ENCODE assay signal across 25 cellular contexts in genomic region chr9:119184265-119184936, GRCh38.
"Had no signal": no experiment of that assay in that cellular context is flagged by ENCODE, and none has a peak within 500 bp of the region (broad histone marks: within the 10 kb centered on the region; RNA-seq: fewer than 3 reads in every experiment).

No MANE protein-coding gene starts in this region.

- H3K4me3 Mint-ChIP-seq: memory B cell; naive thymus-derived CD8-positive, alpha-beta T cell; nephron progenitor cell; stimulated activated effector memory CD8-positive, alpha-beta T cell treated with anti-CD3 and anti-CD28 coated beads, Interleukin-12 subunit alpha, Interleukin-12 subunit beta, amount 100 ng/mL, for 72 hours; type B pancreatic cell had no signal

- H3K9me3 ChIP-seq: gastroesophageal sphincter, ovary, testis, tibial artery had no signal

- ATAC-seq: gastroesophageal sphincter; heart left ventricle; left lobe of liver; naive thymus-derived CD8-positive, alpha-beta T cell; sciatic nerve; stimulated activated effector memory CD8-positive, alpha-beta T cell treated with anti-CD3 and anti-CD28 coated beads, Interleukin-12 subunit alpha, Interleukin-12 subunit beta, amount 100 ng/mL, for 72 hours had no signal

- H3K9me3 Mint-ChIP-seq: memory B cell, type B pancreatic cell had no signal

- H3K27me3 ChIP-seq: gastroesophageal sphincter, heart left ventricle, hepatocyte, ovary, stomach, testis, tibial artery had no signal

- DNase-seq: cortex of kidney; effector CD4-positive, alpha-beta T cell; foreskin fibroblast; heart left ventricle; kidney; midbrain; naive thymus-derived CD8-positive, alpha-beta T cell; nephron progenitor cell; occipital lobe; ovary; posterior cingulate gyrus; stimulated activated CD4-positive, alpha-beta T cell treated with anti-CD3 and anti-CD28 coated beads, Interleukin-2, amount 100 ng/mL, for 24 hours; stimulated activated CD4-positive, alpha-beta T cell treated with anti-CD3 and anti-CD28 coated beads, Interleukin-4, amount 100 ng/mL, for 24 hours; stimulated activated naive CD4-positive, alpha-beta T cell treated with Interleukin-2 at 50 U/mL for 16 hours; stomach; testis; tibial artery had no signal

- H3K4me1 Mint-ChIP-seq: memory B cell; naive thymus-derived CD8-positive, alpha-beta T cell; stimulated activated effector memory CD8-positive, alpha-beta T cell treated with anti-CD3 and anti-CD28 coated beads, Interleukin-12 subunit alpha, Interleukin-12 subunit beta, amount 100 ng/mL, for 72 hours had no signal

- H3K36me3 ChIP-seq: gastroesophageal sphincter, heart left ventricle, ovary, stomach, tibial artery had no signal

- H3K4me2 ChIP-seq: hepatocyte had no signal

- H2AFZ ChIP-seq: hepatocyte had no signal

- H3K36me3 Mint-ChIP-seq: memory B cell; stimulated activated effector memory CD8-positive, alpha-beta T cell treated with anti-CD3 and anti-CD28 coated beads, Interleukin-12 subunit alpha, Interleukin-12 subunit beta, amount 100 ng/mL, for 72 hours; type B pancreatic cell had no signal

- H3K4me1 ChIP-seq: gastroesophageal sphincter, stomach, testis, tibial artery had no signal

- H3K79me2 ChIP-seq: hepatocyte had no signal

- H3K4me3 ChIP-seq: gastroesophageal sphincter, heart left ventricle, hepatocyte, lung, ovary, stomach, testis, tibial artery had no signal

- H3K27me3 Mint-ChIP-seq: memory B cell, type B pancreatic cell had no signal

- H3K27ac Mint-ChIP-seq: memory B cell; naive thymus-derived CD8-positive, alpha-beta T cell; stimulated activated effector memory CD8-positive, alpha-beta T cell treated with anti-CD3 and anti-CD28 coated beads, Interleukin-12 subunit alpha, Interleukin-12 subunit beta, amount 100 ng/mL, for 72 hours; type B pancreatic cell had no signal

- H3K27ac ChIP-seq: gastroesophageal sphincter, heart left ventricle, hepatocyte, ovary, stomach, testis, tibial artery had no signal
